1 cellular context compared by ENCODE assay signal in the genomic region with DNA sequence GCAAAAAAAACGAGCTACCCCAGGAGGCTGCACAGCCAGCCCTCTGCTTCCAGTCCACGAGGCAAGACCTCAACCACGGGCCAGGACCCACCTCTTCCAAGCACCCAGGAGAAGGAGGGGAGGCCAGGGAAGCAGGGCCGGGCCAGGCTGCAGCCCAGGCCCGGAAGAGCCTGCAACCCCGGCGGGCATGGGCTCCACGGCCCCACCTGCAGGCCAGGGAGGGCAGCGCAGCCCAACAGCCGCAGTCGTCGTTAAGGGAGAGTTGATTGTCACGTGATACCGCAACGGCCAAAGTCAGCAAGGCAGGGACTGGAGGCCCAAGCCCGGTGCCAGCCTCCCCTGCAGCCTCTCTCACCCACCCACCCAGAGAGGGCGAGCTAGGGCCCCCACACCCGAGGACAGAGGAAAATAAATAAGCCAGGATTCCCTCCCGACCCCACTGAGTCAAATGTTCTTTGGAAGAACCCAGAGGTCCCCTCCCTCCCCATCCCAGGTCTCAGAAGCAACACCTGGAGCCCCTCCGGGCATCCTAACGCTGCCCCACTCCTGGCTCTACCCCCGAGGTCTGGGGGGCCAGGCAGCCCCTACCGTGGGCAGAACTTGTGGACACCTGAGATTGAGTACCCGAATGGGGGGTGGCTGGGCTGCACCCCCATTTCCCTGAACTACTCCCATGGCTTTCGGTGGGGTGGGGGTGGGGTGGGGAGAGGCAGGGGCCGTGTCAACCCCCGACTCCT.
TF ChIP-seq lines count a peak whose summit lies in the region.

No MANE protein-coding gene starts in this region.

TF ChIP-seq in K562, 482 proteins besides CTCF, POLR2A, EP300 and RAD21 (continued from another document and continues in another):
- TF ChIP-seq, protein P1, sequence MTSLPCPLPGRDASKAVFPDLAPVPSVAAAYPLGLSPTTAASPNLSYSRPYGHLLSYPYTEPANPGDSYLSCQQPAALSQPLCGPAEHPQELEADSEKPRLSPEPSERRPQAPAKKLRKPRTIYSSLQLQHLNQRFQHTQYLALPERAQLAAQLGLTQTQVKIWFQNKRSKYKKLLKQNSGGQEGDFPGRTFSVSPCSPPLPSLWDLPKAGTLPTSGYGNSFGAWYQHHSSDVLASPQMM (CRISPR knock-in tag; IDR thresholded peaks at IDR 0.05): no peak
- TF ChIP-seq ZNF134 (CRISPR knock-in tag; conservative IDR thresholded peaks at IDR 0.05) (0 out of 2 replicates have a peak, but pooled peaks have one; percentile 27), NR2F6 (CRISPR knock-in tag; IDR thresholded peaks at IDR 0.05) (0 out of 2 replicates have a peak, but pooled peaks have one; percentile 47), PTTG1 (tag; IDR thresholded peaks at IDR 0.05; ENCODE audit: low read depth) (no peak), PHF8 (IDR thresholded peaks at IDR 0.05; ENCODE audit: borderline replicate concordance, low read length) (no peak), ZNF143 (CRISPR knock-in tag; IDR thresholded peaks at IDR 0.05) (no peak), TRIM24 (IDR thresholded peaks at IDR 0.05) (no peak), RBM25 (IDR thresholded peaks at IDR 0.05; ENCODE audit: low read depth, low read length, severe bottlenecking) (no peak), NONO (IDR thresholded peaks at IDR 0.05; ENCODE audit: low read depth in 2 of 2, low read length in 1 of 2) (no peak), DIDO1 (tag; IDR thresholded peaks at IDR 0.05; ENCODE audit: low read depth) (no peak), CEBPG (CRISPR knock-in tag; IDR thresholded peaks at IDR 0.05) (no peak), CEBPG (tag; conservative IDR thresholded peaks at IDR 0.05 in 1 of 2, IDR thresholded peaks at IDR 0.05 in 1 of 2) (no peak), SMAD1 (IDR thresholded peaks at IDR 0.05; ENCODE audit: low read depth, low read length, partially characterized antibody) (no peak), SIN3B (IDR thresholded peaks at IDR 0.05; ENCODE audit: low read depth) (0 out of 2 replicates have a peak, but pooled peaks have one; percentile 26), IRF2 (CRISPR knock-in tag; IDR thresholded peaks at IDR 0.05) (no peak), ZNF165 (CRISPR knock-in tag; IDR thresholded peaks at IDR 0.05; ENCODE audit: borderline replicate concordance) (no peak), CTBP1 (IDR thresholded peaks at IDR 0.05; ENCODE audit: borderline replicate concordance) (peak; percentile 76; the same call in 1 of the 2 replicates), SETDB1 (IDR thresholded peaks at IDR 0.05; ENCODE audit: low read length) (no peak), ELF4 (CRISPR knock-in tag; IDR thresholded peaks at IDR 0.05) (no peak), NCOA4 (IDR thresholded peaks at IDR 0.05; ENCODE audit: partially characterized antibody) (no peak), CCNT2 (IDR thresholded peaks at IDR 0.05; ENCODE audit: borderline replicate concordance, extremely low read depth, insufficient read length, low read depth, low read length) (peak; percentile 76), ZNF644 (tag; IDR thresholded peaks at IDR 0.05; ENCODE audit: low read depth) (no peak), THRAP3 (IDR thresholded peaks at IDR 0.05; ENCODE audit: borderline replicate concordance) (no peak), HMGN3 (IDR thresholded peaks at IDR 0.05; ENCODE audit: borderline replicate concordance, extremely low read depth, insufficient read length, low read depth, low read length) (peak; percentile 90), NFIX (CRISPR knock-in tag; IDR thresholded peaks at IDR 0.05; ENCODE audit: low read depth) (no peak), CC2D1A (IDR thresholded peaks at IDR 0.05) (no peak), ZNF41 (CRISPR knock-in tag; conservative IDR thresholded peaks at IDR 0.05) (no peak), ZNF764 (CRISPR knock-in tag; IDR thresholded peaks at IDR 0.05; ENCODE audit: low read depth) (no peak), TEAD4 (IDR thresholded peaks at IDR 0.05; ENCODE audit: low read length) (0 out of 2 replicates have a peak, but pooled peaks have one; percentile 7), TEAD4 (CRISPR knock-in tag; IDR thresholded peaks at IDR 0.05; ENCODE audit: borderline replicate concordance) (no peak), SIN3A (IDR thresholded peaks at IDR 0.05; ENCODE audit: borderline replicate concordance in 2 of 2, control insufficient read depth in 1 of 2, low read depth in 2 of 2, low read length in 2 of 2) (peak in 1 of 2 experiments; percentile 49; a peak in 1 of 4 replicates), ZBED1 (IDR thresholded peaks at IDR 0.05) (0 out of 2 replicates have a peak, but pooled peaks have one; percentile 55), MCM2 (IDR thresholded peaks at IDR 0.05; ENCODE audit: low read depth) (no peak), RBBP5 (IDR thresholded peaks at IDR 0.05; ENCODE audit: borderline replicate concordance, insufficient read depth, low read length, poor library complexity, severe bottlenecking) (no peak), CBFB (CRISPR knock-in tag; IDR thresholded peaks at IDR 0.05) (no peak)
- TF ChIP-seq, protein P2, sequence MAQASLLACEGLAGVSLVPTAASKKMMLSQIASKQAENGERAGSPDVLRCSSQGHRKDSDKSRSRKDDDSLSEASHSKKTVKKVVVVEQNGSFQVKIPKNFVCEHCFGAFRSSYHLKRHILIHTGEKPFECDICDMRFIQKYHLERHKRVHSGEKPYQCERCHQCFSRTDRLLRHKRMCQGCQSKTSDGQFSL (CRISPR knock-in tag; IDR thresholded peaks at IDR 0.05): no peak; the same call in 1 of the 2 replicates
- TF ChIP-seq, protein P2 (tag; IDR thresholded peaks at IDR 0.05): 0 out of 4 replicates have a peak, but pooled peaks of 1 of the 2 experiments have one; percentile 43
- TF ChIP-seq, protein P3, sequence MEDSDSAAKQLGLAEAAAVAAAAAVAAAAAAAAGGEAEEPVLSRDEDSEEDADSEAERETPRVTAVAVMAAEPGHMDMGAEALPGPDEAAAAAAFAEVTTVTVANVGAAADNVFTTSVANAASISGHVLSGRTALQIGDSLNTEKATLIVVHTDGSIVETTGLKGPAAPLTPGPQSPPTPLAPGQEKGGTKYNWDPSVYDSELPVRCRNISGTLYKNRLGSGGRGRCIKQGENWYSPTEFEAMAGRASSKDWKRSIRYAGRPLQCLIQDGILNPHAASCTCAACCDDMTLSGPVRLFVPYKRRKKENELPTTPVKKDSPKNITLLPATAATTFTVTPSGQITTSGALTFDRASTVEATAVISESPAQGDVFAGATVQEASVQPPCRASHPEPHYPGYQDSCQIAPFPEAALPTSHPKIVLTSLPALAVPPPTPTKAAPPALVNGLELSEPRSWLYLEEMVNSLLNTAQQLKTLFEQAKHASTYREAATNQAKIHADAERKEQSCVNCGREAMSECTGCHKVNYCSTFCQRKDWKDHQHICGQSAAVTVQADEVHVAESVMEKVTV (CRISPR knock-in tag; IDR thresholded peaks at IDR 0.05): 0 out of 2 replicates have a peak, but pooled peaks have one; percentile 9
- TF ChIP-seq, protein P4, sequence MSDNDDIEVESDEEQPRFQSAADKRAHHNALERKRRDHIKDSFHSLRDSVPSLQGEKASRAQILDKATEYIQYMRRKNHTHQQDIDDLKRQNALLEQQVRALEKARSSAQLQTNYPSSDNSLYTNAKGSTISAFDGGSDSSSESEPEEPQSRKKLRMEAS (CRISPR knock-in tag; IDR thresholded peaks at IDR 0.05): no peak; the same call in 1 of the 2 replicates
- TF ChIP-seq, protein P5, sequence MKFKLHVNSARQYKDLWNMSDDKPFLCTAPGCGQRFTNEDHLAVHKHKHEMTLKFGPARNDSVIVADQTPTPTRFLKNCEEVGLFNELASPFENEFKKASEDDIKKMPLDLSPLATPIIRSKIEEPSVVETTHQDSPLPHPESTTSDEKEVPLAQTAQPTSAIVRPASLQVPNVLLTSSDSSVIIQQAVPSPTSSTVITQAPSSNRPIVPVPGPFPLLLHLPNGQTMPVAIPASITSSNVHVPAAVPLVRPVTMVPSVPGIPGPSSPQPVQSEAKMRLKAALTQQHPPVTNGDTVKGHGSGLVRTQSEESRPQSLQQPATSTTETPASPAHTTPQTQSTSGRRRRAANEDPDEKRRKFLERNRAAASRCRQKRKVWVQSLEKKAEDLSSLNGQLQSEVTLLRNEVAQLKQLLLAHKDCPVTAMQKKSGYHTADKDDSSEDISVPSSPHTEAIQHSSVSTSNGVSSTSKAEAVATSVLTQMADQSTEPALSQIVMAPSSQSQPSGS (CRISPR knock-in tag; IDR thresholded peaks at IDR 0.05): no peak
- TF ChIP-seq, protein P6, sequence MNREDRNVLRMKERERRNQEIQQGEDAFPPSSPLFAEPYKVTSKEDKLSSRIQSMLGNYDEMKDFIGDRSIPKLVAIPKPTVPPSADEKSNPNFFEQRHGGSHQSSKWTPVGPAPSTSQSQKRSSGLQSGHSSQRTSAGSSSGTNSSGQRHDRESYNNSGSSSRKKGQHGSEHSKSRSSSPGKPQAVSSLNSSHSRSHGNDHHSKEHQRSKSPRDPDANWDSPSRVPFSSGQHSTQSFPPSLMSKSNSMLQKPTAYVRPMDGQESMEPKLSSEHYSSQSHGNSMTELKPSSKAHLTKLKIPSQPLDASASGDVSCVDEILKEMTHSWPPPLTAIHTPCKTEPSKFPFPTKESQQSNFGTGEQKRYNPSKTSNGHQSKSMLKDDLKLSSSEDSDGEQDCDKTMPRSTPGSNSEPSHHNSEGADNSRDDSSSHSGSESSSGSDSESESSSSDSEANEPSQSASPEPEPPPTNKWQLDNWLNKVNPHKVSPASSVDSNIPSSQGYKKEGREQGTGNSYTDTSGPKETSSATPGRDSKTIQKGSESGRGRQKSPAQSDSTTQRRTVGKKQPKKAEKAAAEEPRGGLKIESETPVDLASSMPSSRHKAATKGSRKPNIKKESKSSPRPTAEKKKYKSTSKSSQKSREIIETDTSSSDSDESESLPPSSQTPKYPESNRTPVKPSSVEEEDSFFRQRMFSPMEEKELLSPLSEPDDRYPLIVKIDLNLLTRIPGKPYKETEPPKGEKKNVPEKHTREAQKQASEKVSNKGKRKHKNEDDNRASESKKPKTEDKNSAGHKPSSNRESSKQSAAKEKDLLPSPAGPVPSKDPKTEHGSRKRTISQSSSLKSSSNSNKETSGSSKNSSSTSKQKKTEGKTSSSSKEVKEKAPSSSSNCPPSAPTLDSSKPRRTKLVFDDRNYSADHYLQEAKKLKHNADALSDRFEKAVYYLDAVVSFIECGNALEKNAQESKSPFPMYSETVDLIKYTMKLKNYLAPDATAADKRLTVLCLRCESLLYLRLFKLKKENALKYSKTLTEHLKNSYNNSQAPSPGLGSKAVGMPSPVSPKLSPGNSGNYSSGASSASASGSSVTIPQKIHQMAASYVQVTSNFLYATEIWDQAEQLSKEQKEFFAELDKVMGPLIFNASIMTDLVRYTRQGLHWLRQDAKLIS (CRISPR knock-in tag; IDR thresholded peaks at IDR 0.05): no peak
- TF ChIP-seq, protein P7, sequence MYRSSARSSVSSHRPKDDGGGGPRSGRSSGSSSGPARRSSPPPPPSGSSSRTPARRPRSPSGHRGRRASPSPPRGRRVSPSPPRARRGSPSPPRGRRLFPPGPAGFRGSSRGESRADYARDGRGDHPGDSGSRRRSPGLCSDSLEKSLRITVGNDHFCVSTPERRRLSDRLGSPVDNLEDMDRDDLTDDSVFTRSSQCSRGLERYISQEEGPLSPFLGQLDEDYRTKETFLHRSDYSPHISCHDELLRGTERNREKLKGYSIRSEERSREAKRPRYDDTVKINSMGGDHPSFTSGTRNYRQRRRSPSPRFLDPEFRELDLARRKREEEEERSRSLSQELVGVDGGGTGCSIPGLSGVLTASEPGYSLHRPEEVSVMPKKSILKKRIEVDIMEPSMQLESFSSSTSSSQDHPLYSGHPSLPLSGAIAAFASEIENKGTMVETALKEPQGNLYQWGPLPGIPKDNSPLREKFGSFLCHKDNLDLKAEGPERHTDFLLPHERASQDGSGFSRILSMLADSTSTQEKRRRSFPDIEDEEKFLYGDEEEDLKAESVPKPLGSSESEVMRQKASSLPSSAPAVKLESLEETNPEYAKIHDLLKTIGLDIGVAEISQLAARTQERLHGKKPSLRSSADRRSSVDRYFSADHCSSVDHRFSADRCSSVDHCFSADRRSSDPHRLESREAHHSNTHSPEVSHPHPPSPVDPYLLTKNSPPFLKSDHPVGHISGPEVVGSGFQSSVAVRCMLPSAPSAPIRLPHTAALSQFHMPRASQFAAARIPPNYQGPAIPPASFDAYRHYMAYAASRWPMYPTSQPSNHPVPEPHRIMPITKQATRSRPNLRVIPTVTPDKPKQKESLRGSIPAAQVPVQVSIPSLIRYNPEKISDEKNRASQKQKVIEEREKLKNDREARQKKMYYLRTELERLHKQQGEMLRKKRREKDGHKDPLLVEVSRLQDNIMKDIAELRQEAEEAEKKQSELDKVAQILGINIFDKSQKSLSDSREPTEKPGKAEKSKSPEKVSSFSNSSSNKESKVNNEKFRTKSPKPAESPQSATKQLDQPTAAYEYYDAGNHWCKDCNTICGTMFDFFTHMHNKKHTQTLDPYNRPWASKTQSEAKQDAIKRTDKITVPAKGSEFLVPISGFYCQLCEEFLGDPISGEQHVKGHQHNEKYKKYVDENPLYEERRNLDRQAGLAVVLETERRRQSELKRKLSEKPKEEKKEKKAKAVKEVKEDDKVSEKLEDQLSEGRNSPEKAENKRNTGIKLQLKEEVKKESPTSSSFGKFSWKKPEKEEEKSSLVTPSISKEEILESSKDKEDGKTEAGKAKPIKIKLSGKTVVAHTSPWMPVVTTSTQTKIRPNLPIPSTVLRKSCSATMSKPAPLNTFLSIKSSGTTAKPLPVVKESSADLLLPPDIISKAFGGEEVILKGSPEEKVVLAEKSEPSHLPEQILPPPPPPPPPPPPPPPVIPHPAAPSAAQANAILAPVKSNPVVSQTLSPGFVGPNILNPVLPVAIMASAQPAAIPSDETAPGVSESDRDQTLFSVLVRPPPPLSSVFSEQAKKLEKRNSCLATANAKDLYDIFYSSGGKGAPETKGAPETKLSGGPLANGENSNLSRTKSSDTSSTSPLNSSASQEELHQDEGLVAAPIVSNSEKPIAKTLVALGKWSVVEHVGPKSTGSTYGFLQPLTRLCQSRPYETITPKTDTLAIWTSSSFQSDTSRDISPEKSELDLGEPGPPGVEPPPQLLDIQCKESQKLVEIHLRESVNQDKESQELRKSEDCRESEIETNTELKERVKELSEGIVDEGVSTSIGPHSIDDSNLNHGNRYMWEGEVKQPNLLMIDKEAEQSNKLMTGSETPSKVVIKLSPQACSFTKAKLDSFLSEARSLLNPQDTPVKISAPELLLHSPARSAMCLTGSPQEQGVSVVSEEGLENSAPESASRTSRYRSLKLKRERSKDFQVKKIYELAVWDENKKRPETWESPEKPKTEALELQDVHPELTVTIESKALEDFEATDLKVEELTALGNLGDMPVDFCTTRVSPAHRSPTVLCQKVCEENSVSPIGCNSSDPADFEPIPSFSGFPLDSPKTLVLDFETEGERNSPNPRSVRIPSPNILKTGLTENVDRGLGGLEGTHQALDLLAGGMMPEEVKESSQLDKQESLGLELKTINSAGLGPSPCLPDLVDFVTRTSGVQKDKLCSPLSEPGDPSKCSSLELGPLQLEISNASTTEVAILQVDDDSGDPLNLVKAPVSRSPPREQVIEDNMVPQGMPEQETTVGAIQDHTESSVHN (IDR thresholded peaks at IDR 0.05; ENCODE audit: borderline replicate concordance in 1 of 2, low read depth in 1 of 2): no peak
- TF ChIP-seq, protein P8, sequence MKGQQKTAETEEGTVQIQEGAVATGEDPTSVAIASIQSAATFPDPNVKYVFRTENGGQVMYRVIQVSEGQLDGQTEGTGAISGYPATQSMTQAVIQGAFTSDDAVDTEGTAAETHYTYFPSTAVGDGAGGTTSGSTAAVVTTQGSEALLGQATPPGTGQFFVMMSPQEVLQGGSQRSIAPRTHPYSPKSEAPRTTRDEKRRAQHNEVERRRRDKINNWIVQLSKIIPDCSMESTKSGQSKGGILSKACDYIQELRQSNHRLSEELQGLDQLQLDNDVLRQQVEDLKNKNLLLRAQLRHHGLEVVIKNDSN (CRISPR knock-in tag; IDR thresholded peaks at IDR 0.05): peak; percentile 92
